Comparison of ENCODE assay signal across 1 cellular context in the genomic region with DNA sequence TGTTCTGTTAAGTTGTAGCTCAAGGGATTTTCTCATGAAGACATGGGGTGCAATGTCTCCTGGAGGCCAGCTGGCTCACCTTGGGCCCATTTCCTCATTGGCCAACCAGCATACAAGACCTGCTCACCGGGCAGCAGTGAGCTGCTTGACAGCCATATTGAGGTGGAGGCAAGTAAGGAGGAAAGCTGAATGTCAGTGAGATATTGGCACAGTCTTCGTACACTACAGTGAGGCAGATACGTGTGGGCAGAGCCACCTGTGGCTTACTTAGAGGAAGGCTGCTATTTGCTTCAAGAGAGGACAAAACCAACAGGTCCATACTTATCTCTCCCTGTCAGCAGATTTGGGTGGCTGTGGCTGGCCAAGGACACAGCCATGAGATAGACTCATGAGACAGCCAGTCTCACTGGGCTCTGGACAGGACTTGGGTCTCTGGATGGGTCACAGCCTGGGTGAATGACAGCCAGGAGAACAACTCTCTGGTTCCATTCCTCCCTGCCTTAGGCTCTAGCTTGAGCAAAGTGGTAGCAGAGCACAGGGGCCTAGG.
TF ChIP-seq lines count a peak whose summit lies in the region.

No MANE protein-coding gene starts in this region.

TF ChIP-seq in GM12878, 131 proteins besides CTCF, POLR2A, EP300 and RAD21:
- TF ChIP-seq, protein P1, sequence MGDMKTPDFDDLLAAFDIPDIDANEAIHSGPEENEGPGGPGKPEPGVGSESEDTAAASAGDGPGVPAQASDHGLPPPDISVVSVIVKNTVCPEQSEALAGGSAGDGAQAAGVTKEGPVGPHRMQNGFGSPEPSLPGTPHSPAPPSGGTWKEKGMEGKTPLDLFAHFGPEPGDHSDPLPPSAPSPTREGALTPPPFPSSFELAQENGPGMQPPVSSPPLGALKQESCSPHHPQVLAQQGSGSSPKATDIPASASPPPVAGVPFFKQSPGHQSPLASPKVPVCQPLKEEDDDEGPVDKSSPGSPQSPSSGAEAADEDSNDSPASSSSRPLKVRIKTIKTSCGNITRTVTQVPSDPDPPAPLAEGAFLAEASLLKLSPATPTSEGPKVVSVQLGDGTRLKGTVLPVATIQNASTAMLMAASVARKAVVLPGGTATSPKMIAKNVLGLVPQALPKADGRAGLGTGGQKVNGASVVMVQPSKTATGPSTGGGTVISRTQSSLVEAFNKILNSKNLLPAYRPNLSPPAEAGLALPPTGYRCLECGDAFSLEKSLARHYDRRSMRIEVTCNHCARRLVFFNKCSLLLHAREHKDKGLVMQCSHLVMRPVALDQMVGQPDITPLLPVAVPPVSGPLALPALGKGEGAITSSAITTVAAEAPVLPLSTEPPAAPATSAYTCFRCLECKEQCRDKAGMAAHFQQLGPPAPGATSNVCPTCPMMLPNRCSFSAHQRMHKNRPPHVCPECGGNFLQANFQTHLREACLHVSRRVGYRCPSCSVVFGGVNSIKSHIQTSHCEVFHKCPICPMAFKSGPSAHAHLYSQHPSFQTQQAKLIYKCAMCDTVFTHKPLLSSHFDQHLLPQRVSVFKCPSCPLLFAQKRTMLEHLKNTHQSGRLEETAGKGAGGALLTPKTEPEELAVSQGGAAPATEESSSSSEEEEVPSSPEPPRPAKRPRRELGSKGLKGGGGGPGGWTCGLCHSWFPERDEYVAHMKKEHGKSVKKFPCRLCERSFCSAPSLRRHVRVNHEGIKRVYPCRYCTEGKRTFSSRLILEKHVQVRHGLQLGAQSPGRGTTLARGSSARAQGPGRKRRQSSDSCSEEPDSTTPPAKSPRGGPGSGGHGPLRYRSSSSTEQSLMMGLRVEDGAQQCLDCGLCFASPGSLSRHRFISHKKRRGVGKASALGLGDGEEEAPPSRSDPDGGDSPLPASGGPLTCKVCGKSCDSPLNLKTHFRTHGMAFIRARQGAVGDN (IDR thresholded peaks at IDR 0.05) = peak; percentile 13; the same call in 1 of the 2 replicates
- no peak for TF ChIP-seq MEF2A (IDR thresholded peaks at IDR 0.05; ENCODE audit: insufficient read depth, low read depth, low read length)
